35 cellular contexts compared by ENCODE assay signal in the genomic region with DNA sequence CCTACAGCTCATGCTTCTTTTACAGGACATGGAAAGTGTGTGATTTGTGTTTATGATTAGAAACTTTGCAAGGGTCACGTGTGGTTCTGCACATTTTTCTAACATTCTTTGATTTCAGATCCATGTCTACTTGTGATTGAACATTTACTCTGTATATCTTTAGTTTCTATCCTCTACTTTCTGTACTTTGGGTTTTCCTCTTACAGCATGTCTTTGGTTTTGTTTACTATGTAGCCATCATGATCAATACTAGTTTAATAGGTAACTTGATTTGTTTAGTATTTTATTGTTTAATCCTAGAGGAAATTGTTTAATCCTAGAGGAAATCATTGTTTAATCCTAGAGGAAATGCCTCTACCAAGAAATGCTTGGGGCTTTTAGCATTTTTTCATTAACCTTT. TPM values are rescaled to one million over a fixed set of nuclear protein-coding genes. Genes with fewer than 3 reads are reported as not detected.
"Had no signal": no experiment of that assay in that cellular context is flagged by ENCODE, and none has a peak within 500 bp of the region (broad histone marks: within the 10 kb centered on the region; RNA-seq: fewer than 3 reads in every experiment).

No MANE protein-coding gene starts in this region.

- ATAC-seq: heart left ventricle; left ventricle myocardium superior; mucosa of descending colon; naive thymus-derived CD4-positive, alpha-beta T cell; natural killer cell treated with Interleukin-12 subunit alpha and Interleukin-12 subunit beta and Interleukin-15 and Interleukin-18, amount 100 ng/mL, for 72 hours; pancreas; right cardiac atrium; stimulated activated memory B cell treated with anti-CD40 and anti-IgM and Interleukin-4, amounts not matched to agents 10 μg/mL and 1 μg/mL and 100 μg/mL, for 72 hours; stimulated activated naive CD8-positive, alpha-beta T cell treated with anti-CD3 and anti-CD28 coated beads, Interleukin-15, amount 100 ng/mL, for 72 hours had no signal

- H3K4me3 Mint-ChIP-seq: memory B cell; naive thymus-derived CD4-positive, alpha-beta T cell; natural killer cell treated with Interleukin-12 subunit alpha and Interleukin-12 subunit beta and Interleukin-15 and Interleukin-18, amount 100 ng/mL, for 72 hours; neural crest cell; stimulated activated memory B cell treated with anti-CD40 and anti-IgM and Interleukin-4, amounts not matched to agents 10 μg/mL and 1 μg/mL and 100 μg/mL, for 72 hours; stimulated activated naive CD8-positive, alpha-beta T cell treated with anti-CD3 and anti-CD28 coated beads, Interleukin-15, amount 100 ng/mL, for 72 hours; type B pancreatic cell had no signal

- H3K4me3 ChIP-seq: heart left ventricle, hepatocyte, lung, mucosa of descending colon, pancreas, prostate gland, sigmoid colon, spleen, tibial nerve, vagina had no signal

- H3K4me1 Mint-ChIP-seq: memory B cell; stimulated activated memory B cell treated with anti-CD40 and anti-IgM and Interleukin-4, amounts not matched to agents 10 μg/mL and 1 μg/mL and 100 μg/mL, for 72 hours; stimulated activated naive CD8-positive, alpha-beta T cell treated with anti-CD3 and anti-CD28 coated beads, Interleukin-15, amount 100 ng/mL, for 72 hours had no signal

- H3K9me3 Mint-ChIP-seq: memory B cell; naive thymus-derived CD4-positive, alpha-beta T cell; natural killer cell treated with Interleukin-12 subunit alpha and Interleukin-12 subunit beta and Interleukin-15 and Interleukin-18, amount 100 ng/mL, for 72 hours; neural crest cell; stimulated activated memory B cell treated with anti-CD40 and anti-IgM and Interleukin-4, amounts not matched to agents 10 μg/mL and 1 μg/mL and 100 μg/mL, for 72 hours; stimulated activated naive CD8-positive, alpha-beta T cell treated with anti-CD3 and anti-CD28 coated beads, Interleukin-15, amount 100 ng/mL, for 72 hours; type B pancreatic cell had no signal

- DNase-seq: heart left ventricle; islet precursor cell; left ventricle myocardium superior; midbrain; mucosa of descending colon; naive thymus-derived CD4-positive, alpha-beta T cell; nucleus accumbens; pancreas; posterior cingulate gyrus; retina; right cardiac atrium; sigmoid colon; small intestine; spleen; stimulated activated CD4-positive, alpha-beta T cell treated with anti-CD3 and anti-CD28 coated beads, Interleukin-4, amount 100 ng/mL, for 24 hours; stimulated activated CD8-positive, alpha-beta memory T cell treated with anti-CD3 and anti-CD28 coated beads, Interleukin-4, amount 100 ng/mL, for 48 hours; stimulated activated naive CD4-positive, alpha-beta T cell treated with Interleukin-2 at 50 U/mL for 16 hours; stimulated activated naive CD8-positive, alpha-beta T cell treated with anti-CD3 and anti-CD28 coated beads, Interleukin-15, amount 100 ng/mL, for 72 hours; substantia nigra had no signal

- H3K27me3 Mint-ChIP-seq: memory B cell; naive thymus-derived CD4-positive, alpha-beta T cell; natural killer cell treated with Interleukin-12 subunit alpha and Interleukin-12 subunit beta and Interleukin-15 and Interleukin-18, amount 100 ng/mL, for 72 hours; stimulated activated memory B cell treated with anti-CD40 and anti-IgM and Interleukin-4, amounts not matched to agents 10 μg/mL and 1 μg/mL and 100 μg/mL, for 72 hours; stimulated activated naive CD8-positive, alpha-beta T cell treated with anti-CD3 and anti-CD28 coated beads, Interleukin-15, amount 100 ng/mL, for 72 hours; type B pancreatic cell had no signal

- H3K4me2 ChIP-seq: hepatocyte had no signal

- H3K4me1 ChIP-seq: heart left ventricle, prostate gland, sigmoid colon, tibial nerve, vagina had no signal

- H3K27me3 ChIP-seq: heart left ventricle, hepatocyte, pancreas, sigmoid colon, spleen, tibial nerve, vagina had no signal

- H3K27ac Mint-ChIP-seq: memory B cell; naive thymus-derived CD4-positive, alpha-beta T cell; natural killer cell treated with Interleukin-12 subunit alpha and Interleukin-12 subunit beta and Interleukin-15 and Interleukin-18, amount 100 ng/mL, for 72 hours; stimulated activated memory B cell treated with anti-CD40 and anti-IgM and Interleukin-4, amounts not matched to agents 10 μg/mL and 1 μg/mL and 100 μg/mL, for 72 hours; stimulated activated naive CD8-positive, alpha-beta T cell treated with anti-CD3 and anti-CD28 coated beads, Interleukin-15, amount 100 ng/mL, for 72 hours; type B pancreatic cell had no signal

- FAIRE-seq: pancreas, small intestine had no signal

- H3K27ac ChIP-seq: heart left ventricle, hepatocyte, pancreas, prostate gland, sigmoid colon, spleen, tibial nerve, vagina had no signal

- H3K9me3 ChIP-seq: heart left ventricle, mucosa of descending colon, pancreas, prostate gland, sigmoid colon, spleen, tibial nerve, vagina had no signal

- H3K36me3 ChIP-seq: prostate gland had no signal

RNA-seq across cellular contexts. Expression of a gene that starts 52.4 kb away (rescaled TPM):
- total RNA-seq: heart left ventricle; hepatocyte; kidney epithelial cell; left ventricle myocardium superior; lung; mesenteric fat pad; mucosa of descending colon; myocyte; naive thymus-derived CD4-positive, alpha-beta T cell; natural killer cell treated with Interleukin-12 subunit alpha and Interleukin-12 subunit beta and Interleukin-15 and Interleukin-18, amount 100 ng/mL, for 72 hours; neural crest cell; osteoblast; pancreas; right cardiac atrium; sigmoid colon; spleen; temporal lobe; tibial nerve; urinary bladder; vagina had no signal
- polyA plus RNA-seq: heart left ventricle; hepatocyte; lung; naive thymus-derived CD4-positive, alpha-beta T cell; pancreas; right cardiac atrium; sigmoid colon; small intestine; spleen; urinary bladder had no signal
